In genomic region chr6:45563902-45564301, GRCh38 we compare ENCODE assay signal across 19 cellular contexts.
"Had no signal": no experiment of that assay in that cellular context is flagged by ENCODE, and none has a peak within 500 bp of the region (broad histone marks: within the 10 kb centered on the region; RNA-seq: fewer than 3 reads in every experiment).

No MANE protein-coding gene starts in this region.

- FAIRE-seq: endothelial cell of umbilical vein had no signal

- H3K27ac ChIP-seq: cardiac muscle cell, colonic mucosa, suprapubic skin, thyroid gland, upper lobe of left lung, uterus had no signal

- H3K27me3 ChIP-seq: cardiac muscle cell, colonic mucosa, suprapubic skin, thyroid gland, upper lobe of left lung, uterus had no signal

- H3K4me3 ChIP-seq: cardiac muscle cell, colonic mucosa, mucosa of descending colon, smooth muscle cell, suprapubic skin, thyroid gland, upper lobe of left lung, uterus had no signal

- H3K27ac Mint-ChIP-seq: endodermal cell; immature natural killer cell; natural killer cell treated with Interleukin-12 subunit alpha and Interleukin-12 subunit beta and Interleukin-15 and Interleukin-18, amount 100 ng/mL, for 72 hours had no signal

- H3K9me3 Mint-ChIP-seq: endodermal cell, immature natural killer cell had no signal

- ATAC-seq: left colon; mucosa of descending colon; natural killer cell treated with Interleukin-12 subunit alpha and Interleukin-12 subunit beta and Interleukin-15 and Interleukin-18, amount 100 ng/mL, for 72 hours; stimulated activated naive CD8-positive, alpha-beta T cell treated with anti-CD3 and anti-CD28 coated beads, Interleukin-15, Interleukin-2, amounts not matched to agents 100 U/mL and 50 U/mL, for 24 hours had no signal

- DNase-seq: colonic mucosa; dermis blood vessel endothelial cell; endodermal cell; erythroblast; foreskin melanocyte; immature natural killer cell; left colon; mammary epithelial cell; mucosa of descending colon; stimulated activated CD4-positive, alpha-beta T cell treated with anti-CD3 and anti-CD28 coated beads, Interleukin-2, amount 100 ng/mL, for 48 hours; stimulated activated naive CD8-positive, alpha-beta T cell treated with anti-CD3 and anti-CD28 coated beads, Interleukin-15, Interleukin-2, amounts not matched to agents 100 U/mL and 50 U/mL, for 24 hours; thyroid gland; upper lobe of left lung; uterus had no signal

- H3K36me3 ChIP-seq: cardiac muscle cell, colonic mucosa, suprapubic skin, thyroid gland, upper lobe of left lung, uterus had no signal

- H3K9me3 ChIP-seq: colonic mucosa, mucosa of descending colon, suprapubic skin, thyroid gland, upper lobe of left lung, uterus had no signal

- H3K4me3 Mint-ChIP-seq: endodermal cell; immature natural killer cell; natural killer cell treated with Interleukin-12 subunit alpha and Interleukin-12 subunit beta and Interleukin-15 and Interleukin-18, amount 100 ng/mL, for 72 hours had no signal

- H3K4me1 ChIP-seq: colonic mucosa, suprapubic skin, uterus had no signal
